26 cellular contexts compared by ENCODE assay signal in the genomic region with DNA sequence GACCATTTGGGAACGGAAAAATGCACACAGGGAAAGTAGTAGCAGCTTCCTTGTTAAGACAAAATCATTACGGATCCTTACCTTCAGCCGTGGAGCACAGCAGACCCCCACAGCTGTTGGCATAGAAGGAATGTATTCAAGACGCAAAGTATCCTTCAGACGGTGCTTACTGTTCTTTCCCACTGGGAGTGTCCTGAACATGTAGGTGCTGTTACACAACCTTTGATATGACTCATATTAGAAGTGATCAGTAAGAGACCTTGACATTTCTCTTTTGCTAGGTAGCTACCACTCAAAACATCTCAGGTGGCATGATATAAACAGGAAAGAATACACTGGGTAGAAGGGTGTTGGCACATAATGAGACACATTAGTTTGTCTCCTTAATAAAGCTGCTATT.
"Had no signal": no experiment of that assay in that cellular context is flagged by ENCODE, and none has a peak within 500 bp of the region (broad histone marks: within the 10 kb centered on the region; RNA-seq: fewer than 3 reads in every experiment).

No MANE protein-coding gene starts in this region.

- FAIRE-seq: islet of Langerhans, kidney had no signal

- H3K27ac ChIP-seq: left ventricle myocardium inferior, ovary, right atrium auricular region, right lobe of liver, tibial nerve, vagina had no signal

- H3K4me1 Mint-ChIP-seq: immature natural killer cell; naive B cell; stimulated activated memory B cell treated with anti-CD40 and anti-IgM and Interleukin-4, amounts not matched to agents 10 μg/mL and 1 μg/mL and 100 μg/mL, for 72 hours had no signal

- ATAC-seq: left colon; natural killer cell treated with Interleukin-12 subunit alpha and Interleukin-12 subunit beta and Interleukin-15 and Interleukin-18, amount 100 ng/mL, for 72 hours; right lobe of liver; stimulated activated memory B cell treated with anti-CD40 and anti-IgM and Interleukin-4, amounts not matched to agents 10 μg/mL and 1 μg/mL and 100 μg/mL, for 72 hours; stimulated activated naive CD8-positive, alpha-beta T cell treated with anti-CD3 and anti-CD28 coated beads, Interleukin-15, amount 100 ng/mL, for 72 hours had no signal

- H3K4me1 ChIP-seq: left ventricle myocardium inferior, right atrium auricular region, right lobe of liver, tibial nerve, vagina had no signal

- H3K27me3 ChIP-seq: ovary, right atrium auricular region, right lobe of liver, tibial nerve, vagina had no signal

- H3K36me3 ChIP-seq: left ventricle myocardium inferior, ovary, right atrium auricular region, right lobe of liver, tibial nerve, vagina had no signal

- H3K9me3 Mint-ChIP-seq: natural killer cell treated with Interleukin-12 subunit alpha and Interleukin-12 subunit beta and Interleukin-15 and Interleukin-18, amount 100 ng/mL, for 72 hours; stimulated activated memory B cell treated with anti-CD40 and anti-IgM and Interleukin-4, amounts not matched to agents 10 μg/mL and 1 μg/mL and 100 μg/mL, for 72 hours; stimulated activated naive CD8-positive, alpha-beta T cell treated with anti-CD3 and anti-CD28 coated beads, Interleukin-15, amount 100 ng/mL, for 72 hours; type B pancreatic cell had no signal

- H3K27ac Mint-ChIP-seq: immature natural killer cell; mesothelial cell of epicardium; natural killer cell treated with Interleukin-12 subunit alpha and Interleukin-12 subunit beta and Interleukin-15 and Interleukin-18, amount 100 ng/mL, for 72 hours; progenitor cell of endocrine pancreas; stimulated activated memory B cell treated with anti-CD40 and anti-IgM and Interleukin-4, amounts not matched to agents 10 μg/mL and 1 μg/mL and 100 μg/mL, for 72 hours; stimulated activated naive CD8-positive, alpha-beta T cell treated with anti-CD3 and anti-CD28 coated beads, Interleukin-15, amount 100 ng/mL, for 72 hours; type B pancreatic cell had no signal

- H3K9me3 ChIP-seq: left ventricle myocardium inferior, ovary, right atrium auricular region, right lobe of liver, tibial nerve, vagina had no signal

- H3K4me3 Mint-ChIP-seq: immature natural killer cell; mesothelial cell of epicardium; naive B cell; natural killer cell treated with Interleukin-12 subunit alpha and Interleukin-12 subunit beta and Interleukin-15 and Interleukin-18, amount 100 ng/mL, for 72 hours; stimulated activated memory B cell treated with anti-CD40 and anti-IgM and Interleukin-4, amounts not matched to agents 10 μg/mL and 1 μg/mL and 100 μg/mL, for 72 hours; stimulated activated naive CD8-positive, alpha-beta T cell treated with anti-CD3 and anti-CD28 coated beads, Interleukin-15, amount 100 ng/mL, for 72 hours; type B pancreatic cell had no signal

- H3K4me3 ChIP-seq: left ventricle myocardium inferior, ovary, right atrium auricular region, right lobe of liver, smooth muscle cell, tibial nerve, vagina had no signal

- H3K36me3 Mint-ChIP-seq: immature natural killer cell; mesothelial cell of epicardium; naive B cell; natural killer cell treated with Interleukin-12 subunit alpha and Interleukin-12 subunit beta and Interleukin-15 and Interleukin-18, amount 100 ng/mL, for 72 hours; stimulated activated memory B cell treated with anti-CD40 and anti-IgM and Interleukin-4, amounts not matched to agents 10 μg/mL and 1 μg/mL and 100 μg/mL, for 72 hours; type B pancreatic cell had no signal

- H3K27me3 Mint-ChIP-seq: naive B cell; stimulated activated memory B cell treated with anti-CD40 and anti-IgM and Interleukin-4, amounts not matched to agents 10 μg/mL and 1 μg/mL and 100 μg/mL, for 72 hours had no signal

- DNase-seq: hypothalamus; immature natural killer cell; kidney; left colon; left ventricle myocardium inferior; mesendoderm; naive B cell; ovary; right lobe of liver; stimulated activated CD4-positive, alpha-beta T cell treated with anti-CD3 and anti-CD28 coated beads, Interleukin-1b, Interleukin-23, amount 100 ng/mL, for 48 hours; stimulated activated CD4-positive, alpha-beta T cell treated with anti-CD3 and anti-CD28 coated beads, Interleukin-2, amount 100 ng/mL, for 48 hours; stimulated activated CD4-positive, alpha-beta T cell treated with anti-CD3 and anti-CD28 coated beads, Interleukin-4, amount 100 ng/mL, for 4 hours; stimulated activated CD8-positive, alpha-beta memory T cell treated with anti-CD3 and anti-CD28 coated beads, Interleukin-4, amount 100 ng/mL, for 48 hours; stimulated activated naive CD4-positive, alpha-beta T cell treated with Interleukin-2 at 50 U/mL for 16 hours; stimulated activated naive CD8-positive, alpha-beta T cell treated with anti-CD3 and anti-CD28 coated beads, Interleukin-15, amount 100 ng/mL, for 72 hours; substantia nigra had no signal
